Comparison of ENCODE assay signal across 8 cellular contexts in genomic region chr3:31179768-31180167, GRCh38.
"Had no signal": no experiment of that assay in that cellular context is flagged by ENCODE, and none has a peak within 500 bp of the region (broad histone marks: within the 10 kb centered on the region; RNA-seq: fewer than 3 reads in every experiment).

No MANE protein-coding gene starts in this region.

- ATAC-seq: HCT116 had no signal

- DNase-seq: GM23248, GOT3, H7, HFFc6, KBM-7 had no signal

- FAIRE-seq: HTR-8/SVneo had no signal

- H3K36me3 ChIP-seq: HAP-1 had no signal

- H3K27ac ChIP-seq: GM23248 had no signal

- H3K9me3 ChIP-seq: HAP-1 had no signal

- H2AFZ ChIP-seq: GM23248 had no signal

- H3K4me3 ChIP-seq: GM23248, HAP-1 had no signal

- H3K9ac ChIP-seq: GM23248 had no signal
